In genomic region chr19:12938536-12939291, GRCh38 we compare ENCODE assay signal across 8 cellular contexts. TPM values are rescaled to one million over a fixed set of nuclear protein-coding genes. Genes with fewer than 3 reads are reported as not detected.
DNase-seq lines count a peak whose midpoint lies in the region; ATAC-seq and TF ChIP-seq lines count a peak whose summit lies in the region.

Gene CALR, plus strand, starts transcription at chr19:12938609. Its CDS starts 71 bp downstream, at chr19:12938680.

- H3K27ac ChIP-seq in HL-60 (replicated peaks) = peak within 1 kb of the TSS; percentile 97
- peak within 1 kb of the TSS; percentile 64 for H3K27ac ChIP-seq in neural progenitor cell

- no peaks in the 10 kb centered on the region for H3K9me3 ChIP-seq in neural progenitor cell (ENCODE audit: low read depth)

- DNase-seq in NOMO-1 (lab: John Stamatoyannopoulos, UW; ENCODE audit: unreplicated experiment in 2 of 2) = peak; percentile 22 to 38
- no peak for DNase-seq in NOMO-1 treated with dmso at 0.1 percent for 144 hours (lab: John Stamatoyannopoulos, UW; ENCODE audit: unreplicated experiment)
- DNase-seq in HL-60 (ENCODE audit: low read depth in 1 of 2, low spot score in 1 of 2) = no peak
- peak; percentile 40 for DNase-seq in activated CD4-positive, alpha-beta memory T cell treated with anti-CD3 and anti-CD28 coated beads for 36 hours
- DNase-seq in fibroblast of peridontal ligament (ENCODE audit: extremely low read depth) = peak; percentile 31
- DNase-seq in neural progenitor cell (ENCODE audit: low spot score) = peak; percentile 64
- no peak for DNase-seq in NCI-H2171 (lab: John Stamatoyannopoulos, UW)

- H4K20me1 ChIP-seq in neural progenitor cell (ENCODE audit: low read depth) = peaks cover 22% of the 10 kb centered on the region

- peaks cover 52% of the 10 kb centered on the region for H3K36me3 Mint-ChIP-seq in activated CD4-positive, alpha-beta memory T cell treated with anti-CD3 and anti-CD28 coated beads for 36 hours
- H3K36me3 Mint-ChIP-seq in neural progenitor cell = peaks cover 33% of the 10 kb centered on the region

- POLR2A ChIA-PET in activated CD4-positive, alpha-beta memory T cell treated with anti-CD3 and anti-CD28 coated beads for 36 hours (lab: Charles Lee) = interaction anchor here (0.9 to 2.7 kb wide), 5 partner anchors 9 to 54 kb away, joined by 4 to 10 read pairs (median 5); partner anchors contain the start of gene GCDH

- TF ChIP-seq CTCF in HL-60 (IDR thresholded peaks at IDR 0.05; ENCODE audit: insufficient read depth, low read length) (no peak), neural progenitor cell (IDR thresholded peaks at IDR 0.05) (peak; percentile 19)

- peaks cover 53% of the 10 kb centered on the region for H3K4me1 Mint-ChIP-seq in activated CD4-positive, alpha-beta memory T cell treated with anti-CD3 and anti-CD28 coated beads for 36 hours (ENCODE audit: low read depth)
- peaks cover 41% of the 10 kb centered on the region for H3K4me1 Mint-ChIP-seq in neural progenitor cell

- peak within 1 kb of the TSS; percentile 98 for H3K4me3 Mint-ChIP-seq in activated CD4-positive, alpha-beta memory T cell treated with anti-CD3 and anti-CD28 coated beads for 36 hours
- peak within 1 kb of the TSS; percentile 100 for H3K4me3 Mint-ChIP-seq in neural progenitor cell

- ATAC-seq in GM19452 (IDR thresholded peaks at IDR 0.05; ENCODE audit: unreplicated experiment) = no peak

- H3K4me3 ChIP-seq in HL-60 (replicated peaks; ENCODE audit: insufficient read depth, low read length) = peak within 1 kb of the TSS; percentile 78
- peak within 1 kb of the TSS; percentile 97 for H3K4me3 ChIP-seq in neural progenitor cell

- H3K79me2 ChIP-seq in neural progenitor cell (ENCODE audit: low read depth) = peaks cover 37% of the 10 kb centered on the region

- H3K9ac ChIP-seq in neural progenitor cell = peak within 1 kb of the TSS; percentile 93

- CTCF ChIA-PET in activated CD4-positive, alpha-beta memory T cell treated with anti-CD3 and anti-CD28 coated beads for 36 hours (lab: Charles Lee) = interaction anchor here (0.5 to 1.3 kb wide), 6 partner anchors 27 to 53 kb away, joined by 3 to 10 read pairs (median 4); no protein-coding TSS in a partner anchor

- H3K9me3 Mint-ChIP-seq in activated CD4-positive, alpha-beta memory T cell treated with anti-CD3 and anti-CD28 coated beads for 36 hours = no peaks in the 10 kb centered on the region
- no peaks in the 10 kb centered on the region for H3K9me3 Mint-ChIP-seq in neural progenitor cell

- peaks cover 10% of the 10 kb centered on the region for H3K36me3 ChIP-seq in neural progenitor cell

- H2AFZ ChIP-seq in neural progenitor cell (replicated peaks) = peak within 1 kb of the TSS; percentile 32

- peaks cover 67% of the 10 kb centered on the region for H3F3A ChIP-seq in neural progenitor cell (ENCODE audit: low read depth)

- peaks cover 20% of the 10 kb centered on the region for H3K4me1 ChIP-seq in neural progenitor cell

- H3K4me2 ChIP-seq in neural progenitor cell = peak within 1 kb of the TSS; percentile 86

- H3K27me3 ChIP-seq in HL-60 (ENCODE audit: insufficient read depth, poor library complexity, severe bottlenecking) = no peaks in the 10 kb centered on the region
- H3K27me3 ChIP-seq in neural progenitor cell = no peaks in the 10 kb centered on the region

- peak within 1 kb of the TSS; percentile 95 for H3K27ac Mint-ChIP-seq in activated CD4-positive, alpha-beta memory T cell treated with anti-CD3 and anti-CD28 coated beads for 36 hours
- peak within 1 kb of the TSS; percentile 92 for H3K27ac Mint-ChIP-seq in neural progenitor cell

- H3K27me3 Mint-ChIP-seq in activated CD4-positive, alpha-beta memory T cell treated with anti-CD3 and anti-CD28 coated beads for 36 hours = no peaks in the 10 kb centered on the region
- peaks cover 17% of the 10 kb centered on the region for H3K27me3 Mint-ChIP-seq in neural progenitor cell (ENCODE audit: insufficient read depth, low read depth)

- intact Hi-C loops in activated CD4-positive, alpha-beta memory T cell treated with anti-CD3 and anti-CD28 coated beads for 36 hours (cut with micrococcal nuclease) = loop anchor here (1.0 to 5.0 kb wide), 9 partner anchors 8 to 326 kb away; partner anchors contain the start of genes GADD45GIP1, GCDH, GET3 and IER2

RNA-seq across cellular contexts. Expression of gene CALR, which starts in this region (rescaled TPM):
- 100 to 1,000 TPM; 625 to 642 TPM for total RNA-seq in activated CD4-positive, alpha-beta memory T cell treated with anti-CD3 and anti-CD28 coated beads for 36 hours
- 437 and 569 TPM in 2 replicates for total RNA-seq in neural progenitor cell (ENCODE audit: low replicate concordance)

Comparison
In these comparisons a context has a peak if more than half of its experiments do, and no peak if none do; other contexts are left out.
1. DNase-seq: peak in NOMO-1 (2 of 2), activated CD4-positive, alpha-beta memory T cell treated with anti-CD3 and anti-CD28 coated beads for 36 hours (single experiment), fibroblast of peridontal ligament (single experiment) and neural progenitor cell (single experiment); none in NOMO-1 treated with dmso at 0.1 percent for 144 hours (single experiment), HL-60 (0 of 2) and NCI-H2171 (single experiment).